14 cellular contexts compared by ENCODE assay signal in genomic region chr9:127540664-127541041, GRCh38.
DNase-seq lines count a peak whose midpoint lies in the region; ATAC-seq, FAIRE-seq and TF ChIP-seq lines count a peak whose summit lies in the region.
"Had no signal": no experiment of that assay in that cellular context is flagged by ENCODE, and none has a peak within 500 bp of the region (broad histone marks: within the 10 kb centered on the region; RNA-seq: fewer than 3 reads in every experiment).

No MANE protein-coding gene starts in this region.

- H3K27me3 ChIP-seq in K562 (ENCODE audit: control insufficient read depth in 2 of 2, insufficient read depth in 2 of 2, low read length in 2 of 2), result no peaks in the 10 kb centered on the region
- no peaks in the 10 kb centered on the region for H3K27me3 ChIP-seq in keratinocyte (ENCODE audit: control insufficient read depth, extremely low read depth, insufficient read depth, low read length)
- H3K27me3 ChIP-seq in thyroid gland, result no peaks in the 10 kb centered on the region
- H3K27me3 ChIP-seq: cardiac muscle cell had no signal

- CTCF ChIA-PET in K562 (lab: Yijun Ruan, JAX; ENCODE audit: low intra/inter-chr PET ratio), result interaction anchor here (0.6 kb wide), 1 partner anchor 598 kb away, joined by 3 read pairs; no protein-coding TSS in a partner anchor

- dilution Hi-C loops in keratinocyte (cut with MboI; ENCODE audit: extremely low pct_ligation_motif_present, low sequenced_read_pairs), result no loop called here

- H3K79me2 ChIP-seq in K562 (ENCODE audit: control insufficient read depth, insufficient read depth, low read length), result peaks cover 68% of the 10 kb centered on the region
- H3K79me2 ChIP-seq in keratinocyte (ENCODE audit: control insufficient read depth, insufficient read depth, low read length), result peaks cover 89% of the 10 kb centered on the region

- H3K36me3 ChIP-seq in K562 (ENCODE audit: control insufficient read depth, insufficient read depth, low read length) (peaks cover 22% of the 10 kb centered on the region; the same call in 1 of the 3 replicates), keratinocyte (ENCODE audit: control insufficient read depth in 2 of 2, extremely low read depth in 1 of 2, insufficient read depth in 2 of 2, low read length in 2 of 2) (peaks cover 11 to 32% of the 10 kb centered on the region in 2 experiments), thyroid gland (peaks cover 0 to 4% of the 10 kb centered on the region in 2 donors)
- H3K36me3 ChIP-seq: cardiac muscle cell had no signal

- DNase-seq in HT-29 (ENCODE audit: low spot score) (peak; percentile 65), K562 (ENCODE audit: extremely low read depth in 1 of 4, low spot score in 3 of 4) (peak in 3 of 4 experiments; percentile 26 to 41 (median 36)), keratinocyte (ENCODE audit: low read depth, low spot score) (no peak), thyroid gland (peak; percentile 61 to 73), DMS53 treated with DMSO at 0.1 percent for 48 hours (lab: John Stamatoyannopoulos, UW; ENCODE audit: unreplicated experiment) (no peak)
- no peak for DNase-seq in stimulated activated CD8-positive, alpha-beta memory T cell treated with anti-CD3 and anti-CD28 coated beads, Interleukin-4, amount 100 ng/mL, for 48 hours
- DNase-seq: activated CD4-positive, alpha-beta T cell treated with anti-CD3 and anti-CD28 coated beads, Interleukin-2, amount 50 U/mL, for 1 hour; COR-L47; immature natural killer cell; MM.1S had no signal

- H3K9ac ChIP-seq in K562 (ENCODE audit: insufficient read depth in 1 of 2, low read depth in 2 of 2, low read length in 2 of 2) (peak overlapping the region; percentile 23 to 36; a peak in 3 of 4 replicates), keratinocyte (ENCODE audit: control insufficient read depth, extremely low read depth, insufficient read depth, low read length) (peak overlapping the region; percentile 50)

- H3K9me3 ChIP-seq in K562 (replicated peaks; ENCODE audit: control insufficient read depth, insufficient read depth, low read depth, low read length) (no peaks in the 10 kb centered on the region), keratinocyte (ENCODE audit: control insufficient read depth, low read depth, low read length) (no peaks in the 10 kb centered on the region), thyroid gland (no peaks in the 10 kb centered on the region)

- H2AFZ ChIP-seq in K562 (ENCODE audit: low read depth, low read length), result no peak overlapping the region
- no peak overlapping the region for H2AFZ ChIP-seq in keratinocyte (ENCODE audit: control insufficient read depth, low read length)

- H4K20me1 ChIP-seq in K562 (replicated peaks; ENCODE audit: control insufficient read depth, insufficient read depth, low read length) (no peaks in the 10 kb centered on the region; the same call in none of the 2 replicates), keratinocyte (ENCODE audit: control insufficient read depth, extremely low read depth, insufficient read depth, low read length) (peaks cover 52% of the 10 kb centered on the region)

- peaks cover 30 to 60% of the 10 kb centered on the region in 2 experiments for H3K4me1 ChIP-seq in K562 (replicated peaks in 1 of 2; ENCODE audit: control insufficient read depth in 2 of 2, insufficient read depth in 2 of 2, low read length in 2 of 2)
- H3K4me1 ChIP-seq in keratinocyte (ENCODE audit: control insufficient read depth, extremely low read depth, insufficient read depth, low read length), result peaks cover 92% of the 10 kb centered on the region
- H3K4me1 ChIP-seq in thyroid gland, result peaks cover 56 to 89% of the 10 kb centered on the region in 2 donors

- TF ChIP-seq POLR2A in K562 (conservative IDR thresholded peaks at IDR 0.05) (no peak), thyroid gland (IDR thresholded peaks at IDR 0.05) (no peak)

- no peak for TF ChIP-seq RAD21 in K562 (CRISPR knock-in tag; conservative IDR thresholded peaks at IDR 0.05 in 1 of 2, IDR thresholded peaks at IDR 0.05 in 1 of 2)

- in situ Hi-C loops in K562 (cut with MboI), result no loop called here

- H3K9me1 ChIP-seq in K562 (ENCODE audit: control insufficient read depth, insufficient read depth, low read length) (no peaks in the 10 kb centered on the region), keratinocyte (ENCODE audit: control insufficient read depth, extremely low read depth, insufficient read depth, low read length) (peaks cover 18% of the 10 kb centered on the region)

- H3K27ac ChIP-seq in K562 (ENCODE audit: extremely low read depth, low read depth, low read length) (peak overlapping the region; percentile 67; the same call in 2 of the 3 replicates), keratinocyte (ENCODE audit: control insufficient read depth, insufficient read depth, low read length) (peak overlapping the region; percentile 73), thyroid gland (peak overlapping the region in 2 of 3 donors; percentile 71 to 76)
- H3K27ac ChIP-seq: cardiac muscle cell had no signal

- POLR2A ChIA-PET in K562 (lab: Yijun Ruan, JAX), result interaction anchor here (0.6 to 1.3 kb wide), 3 partner anchors 9 to 319 kb away, joined by 4 read pairs; no protein-coding TSS in a partner anchor

- FAIRE-seq in K562 (lab: Jason Lieb, UNC), result no peak
- FAIRE-seq in keratinocyte (lab: Jason Lieb, UNC), result no peak

- no TSS peak for BruUV-seq in K562 (replicated peaks; lab: Mats Ljungman, UMichigan)

- TF ChIP-seq CTCF in K562 (IDR thresholded peaks at IDR 0.05 in 2 of 3, conservative IDR thresholded peaks at IDR 0.05 in 1 of 3; ENCODE audit: insufficient read depth in 2 of 3, low read depth in 1 of 3, low read length in 3 of 3) (0 out of 6 replicates have a peak, but pooled peaks of 1 of the 3 experiments have one; percentile 34), keratinocyte (optimal IDR thresholded peaks at IDR 0.05 in 1 of 3, IDR thresholded peaks at IDR 0.05 in 1 of 3, conservative IDR thresholded peaks at IDR 0.05 in 1 of 3; ENCODE audit: extremely low read depth in 1 of 3, insufficient read depth in 2 of 3, low read length in 3 of 3) (peak in 2 of 3 experiments; percentile 39 to 54), thyroid gland (IDR thresholded peaks at IDR 0.05) (no peak)

- ATAC-seq in K562 (no peak; the same call in 2 of the 3 replicates), HG03457 (IDR thresholded peaks at IDR 0.05; ENCODE audit: unreplicated experiment) (no peak), GM18520 (IDR thresholded peaks at IDR 0.05; ENCODE audit: unreplicated experiment) (no peak)
- ATAC-seq: activated T-helper 17 cell treated with anti-CD3 and anti-CD28 coated beads, Interleukin-2, amount 50 U/mL, for 72 hours had no signal

- intact Hi-C loops in K562 (cut with micrococcal nuclease), result no loop called here
- intact Hi-C loops in thyroid gland (cut with DNase I), result no loop called here

- H3K4me2 ChIP-seq in K562 (ENCODE audit: insufficient read depth, low read length), result peak overlapping the region; percentile 62; the same call in 1 of the 2 replicates
- peak overlapping the region; percentile 55 for H3K4me2 ChIP-seq in keratinocyte (ENCODE audit: control insufficient read depth, extremely low read depth, insufficient read depth, low read depth, low read length)

- H3K4me3 ChIP-seq in K562, result no peak overlapping the region
- H3K4me3 ChIP-seq in keratinocyte (ENCODE audit: control insufficient read depth in 2 of 3, extremely low read depth in 1 of 3, insufficient read depth in 2 of 3, low read depth in 1 of 3, low read length in 3 of 3), result no peak overlapping the region
- no peak overlapping the region for H3K4me3 ChIP-seq in thyroid gland (replicated peaks in 1 of 3)
- H3K4me3 ChIP-seq: cardiac muscle cell had no signal

- TF ChIP-seq EP300 in K562 (IDR thresholded peaks at IDR 0.05; ENCODE audit: low read length), result no peak

- WGBS in K562 (ENCODE audit: insufficient coverage, low coverage, missing lambda C conversion rate), result 70% methylated on average over 9 of the region's 13 CpGs
- WGBS in thyroid gland, 2 donors, result 75% methylated on average over 9 of the region's 13 CpGs; no CpG with 5 or more reads in 1 of the 2 donors

TF ChIP-seq in K562, 482 proteins besides CTCF, POLR2A, EP300 and RAD21:
- TF ChIP-seq TFAP4 (CRISPR knock-in tag; IDR thresholded peaks at IDR 0.05; ENCODE audit: borderline replicate concordance) (peak; percentile 12; the same call in 1 of the 2 replicates), CTCFL (IDR thresholded peaks at IDR 0.05; ENCODE audit: borderline replicate concordance, insufficient read depth, low read depth, low read length, poor library complexity, severe bottlenecking) (peak; percentile 29), CTBP1 (IDR thresholded peaks at IDR 0.05; ENCODE audit: borderline replicate concordance) (no peak), HNRNPK (IDR thresholded peaks at IDR 0.05; ENCODE audit: low read depth, low read length, poor library complexity, severe bottlenecking) (no peak), KDM5B (IDR thresholded peaks at IDR 0.05; ENCODE audit: insufficient replicate concordance, low read depth, low read length) (no peak), HOXB6 (CRISPR knock-in tag; IDR thresholded peaks at IDR 0.05; ENCODE audit: borderline replicate concordance) (no peak)
TF ChIP-seq in K562: peak in this region for 2.

Comparison
In these comparisons a context has a peak if more than half of its experiments do, and no peak if none do; other contexts are left out.
1. DNase-seq: peak in HT-29 (single experiment), K562 (3 of 4) and thyroid gland (2 of 2); none in keratinocyte (single experiment), DMS53 treated with DMSO at 0.1 percent for 48 hours (single experiment) and stimulated activated CD8-positive, alpha-beta memory T cell treated with anti-CD3 and anti-CD28 coated beads, Interleukin-4, amount 100 ng/mL, for 48 hours (single experiment).
2. CTCF ChIP-seq: peak in keratinocyte (2 of 3); none in thyroid gland (0 of 6).
3. Peak in every context shown above with its lines, with median percentiles within 50 percentile points of each other: H3K27ac ChIP-seq.